In genomic region chr10:99450624-99451498, GRCh38 we compare ENCODE assay signal across 21 cellular contexts. TPM values are rescaled to one million over a fixed set of nuclear protein-coding genes. Genes with fewer than 3 reads are reported as not detected.
DNase-seq lines count a peak whose midpoint lies in the region; ATAC-seq lines count a peak whose summit lies in the region.
"Had no signal": no experiment of that assay in that cellular context is flagged by ENCODE, and none has a peak within 500 bp of the region (broad histone marks: within the 10 kb centered on the region; RNA-seq: fewer than 3 reads in every experiment).

No MANE protein-coding gene starts in this region.

- H3K4me3 ChIP-seq in HUES6 (ENCODE audit: low read depth, low read length): peak overlapping the region; percentile 15; the same call in 1 of the 2 replicates
- peak overlapping the region; percentile 31 for H3K4me3 ChIP-seq in iPS-20b (ENCODE audit: low read length)
- H3K4me3 ChIP-seq: body of pancreas, lung, prostate gland, suprapubic skin had no signal

- peaks cover 24% of the 10 kb centered on the region for H3K4me1 ChIP-seq in HUES6 (ENCODE audit: control insufficient read depth, insufficient read depth, low read length)
- H3K4me1 ChIP-seq in iPS-20b (ENCODE audit: insufficient read depth, low read length): peaks cover 14% of the 10 kb centered on the region
- H3K4me1 ChIP-seq: body of pancreas, prostate gland, suprapubic skin had no signal

- H3K27me3 ChIP-seq in HUES6 (ENCODE audit: control insufficient read depth, insufficient read depth, low read length) (peaks cover 8% of the 10 kb centered on the region; the same call in 1 of the 2 replicates), iPS-20b (ENCODE audit: insufficient read depth, low read length) (no peaks in the 10 kb centered on the region; the same call in 1 of the 2 replicates)
- H3K27me3 ChIP-seq: body of pancreas had no signal

- no peak overlapping the region for H3K9ac ChIP-seq in HUES6 (ENCODE audit: low read length)
- no peak overlapping the region for H3K9ac ChIP-seq in iPS-20b (ENCODE audit: low read depth, low read length)

- H3K27ac ChIP-seq in HUES6 (ENCODE audit: low read depth, low read length): no peak overlapping the region
- no peak overlapping the region for H3K27ac ChIP-seq in iPS-20b (ENCODE audit: low read length)
- H3K27ac ChIP-seq: body of pancreas, epithelial cell of prostate, prostate gland, suprapubic skin had no signal

- ATAC-seq in sciatic nerve: peak; percentile 20
- ATAC-seq in esophagus mucosa: no peak
- no peak for ATAC-seq in GM21529 (IDR thresholded peaks at IDR 0.05; ENCODE audit: unreplicated experiment)
- ATAC-seq: body of pancreas; naive thymus-derived CD8-positive, alpha-beta T cell had no signal

- DNase-seq in RPMI7951 (ENCODE audit: low read depth) (peak; percentile 11), sciatic nerve (ENCODE audit: low spot score) (no peak), dedifferentiated amniotic fluid mesenchymal stem cell (ENCODE audit: extremely low spot score) (no peak)
- DNase-seq: activated CD8-positive, alpha-beta memory T cell treated with anti-CD3 and anti-CD28 coated beads for 24 hours; activated naive CD8-positive, alpha-beta T cell treated with anti-CD3 and anti-CD28 coated beads for 36 hours; body of pancreas; Caco-2; cortex of kidney; naive thymus-derived CD8-positive, alpha-beta T cell; NCI-H187; SIG-M5; stimulated activated CD4-positive, alpha-beta T cell treated with anti-CD3 and anti-CD28 coated beads, Interleukin-12 subunit alpha, Interleukin-12 subunit beta, amount 100 ng/mL, for 4 hours; T-helper 2 cell had no signal

- no peaks in the 10 kb centered on the region for H3K36me3 ChIP-seq in HUES6 (ENCODE audit: control insufficient read depth, insufficient read depth, low read length)
- H3K36me3 ChIP-seq in iPS-20b (ENCODE audit: insufficient read depth, low read depth, low read length): no peaks in the 10 kb centered on the region
- H3K36me3 ChIP-seq: prostate gland, suprapubic skin had no signal

- H3K9me3 ChIP-seq in HUES6 (ENCODE audit: control insufficient read depth, insufficient read depth, low read depth, low read length) (no peaks in the 10 kb centered on the region), iPS-20b (ENCODE audit: insufficient read depth, low read depth, low read length) (no peaks in the 10 kb centered on the region)
- H3K9me3 ChIP-seq: body of pancreas, Caco-2, prostate gland, suprapubic skin had no signal

- intact Hi-C loops in sciatic nerve (cut with DNase I): no loop called here

RNA-seq across cellular contexts. Expression of gene GOT1, which starts 20.4 kb away (rescaled TPM):
- total RNA-seq in RPMI7951 (2014; rRNA removed; shearing (Covaris generic)): 24.2 and 32.3 TPM in 2 replicates
- 12.2 TPM for total RNA-seq in sciatic nerve
- 57.0 TPM for total RNA-seq in esophagus mucosa
